8 cellular contexts compared by ENCODE assay signal in genomic region chr1:156295391-156295947, GRCh38. TPM values are rescaled to one million over a fixed set of nuclear protein-coding genes. Genes with fewer than 3 reads are reported as not detected.
DNase-seq lines count a peak whose midpoint lies in the region; ATAC-seq lines count a peak whose summit lies in the region.

Gene GLMP, minus strand, starts transcription at chr1:156295679. Its CDS starts 34 bp downstream, at chr1:156295645.

- POLR2A ChIA-PET in activated CD4-positive, alpha-beta T cell treated with anti-CD3 and anti-CD28 coated beads, Interleukin-2, amount 10 ng/mL, durations not matched to agents 7 days and 5 days (lab: Charles Lee), result no interaction called here

- H3K9me3 Mint-ChIP-seq in activated CD4-positive, alpha-beta T cell treated with anti-CD3 and anti-CD28 coated beads, Interleukin-2, amount 10 ng/mL, durations not matched to agents 7 days and 5 days, result no peaks in the 10 kb centered on the region

- peak within 1 kb of the TSS; percentile 89 for H3K27ac Mint-ChIP-seq in activated CD4-positive, alpha-beta T cell treated with anti-CD3 and anti-CD28 coated beads, Interleukin-2, amount 10 ng/mL, durations not matched to agents 7 days and 5 days

- CTCF ChIA-PET in activated CD4-positive, alpha-beta T cell treated with anti-CD3 and anti-CD28 coated beads, Interleukin-2, amount 10 ng/mL, durations not matched to agents 7 days and 5 days (lab: Charles Lee), result interaction anchor here (0.7 to 1.1 kb wide), 4 partner anchors 14 to 174 kb away, joined by 3 to 4 read pairs (median 3); no protein-coding TSS in a partner anchor

- H3K27me3 Mint-ChIP-seq in activated CD4-positive, alpha-beta T cell treated with anti-CD3 and anti-CD28 coated beads, Interleukin-2, amount 10 ng/mL, durations not matched to agents 7 days and 5 days, result no peaks in the 10 kb centered on the region

- H3K36me3 Mint-ChIP-seq in activated CD4-positive, alpha-beta T cell treated with anti-CD3 and anti-CD28 coated beads, Interleukin-2, amount 10 ng/mL, durations not matched to agents 7 days and 5 days (ENCODE audit: low read depth), result peaks cover 2% of the 10 kb centered on the region

- DNase-seq in ACHN (peak; percentile 58), NCI-H2196 treated with DMSO at 0.1 percent for 48 hours (lab: John Stamatoyannopoulos, UW; ENCODE audit: unreplicated experiment) (peak; percentile 11), dermis microvascular lymphatic vessel endothelial cell (ENCODE audit: low read depth in 2 of 2) (peak; percentile 62 to 75), left colon (peak; percentile 69 to 84)
- peak; percentile 76 for DNase-seq in activated CD4-positive, alpha-beta T cell treated with anti-CD3 and anti-CD28 coated beads, Interleukin-2, amount 10 ng/mL, durations not matched to agents 7 days and 5 days
- peak; percentile 69 for DNase-seq in stimulated activated CD4-positive, alpha-beta T cell treated with anti-CD3 and anti-CD28 coated beads, Interleukin-15, amount 100 ng/mL, for 24 hours

- in situ Hi-C loops in ACHN (cut with HindIII; ENCODE audit: low pct_ligation_motif_present, low pct_unique_long_range_greater_than_20kb, low sequenced_read_pairs), result no loop called here

- H3K4me1 Mint-ChIP-seq in activated CD4-positive, alpha-beta T cell treated with anti-CD3 and anti-CD28 coated beads, Interleukin-2, amount 10 ng/mL, durations not matched to agents 7 days and 5 days, result peaks cover 20% of the 10 kb centered on the region

- ATAC-seq in GM19351 (IDR thresholded peaks at IDR 0.05; ENCODE audit: unreplicated experiment) (peak; percentile 49), left colon (peak; percentile 62), GM21381 (IDR thresholded peaks at IDR 0.05; ENCODE audit: unreplicated experiment) (no peak)

- intact Hi-C loops in left colon (cut with DNase I, micrococcal nuclease), result no loop called here

- H3K4me3 Mint-ChIP-seq in activated CD4-positive, alpha-beta T cell treated with anti-CD3 and anti-CD28 coated beads, Interleukin-2, amount 10 ng/mL, durations not matched to agents 7 days and 5 days, result peak within 1 kb of the TSS; percentile 86

RNA-seq across cellular contexts. Expression of gene GLMP, which starts in this region (rescaled TPM):
- total RNA-seq in activated CD4-positive, alpha-beta T cell treated with anti-CD3 and anti-CD28 coated beads, Interleukin-2, amount 10 ng/mL, durations not matched to agents 7 days and 5 days, result 10 to 100 TPM; 33.2 to 33.6 TPM
- total RNA-seq in dermis microvascular lymphatic vessel endothelial cell (52.4 and 80.7 TPM in 2 replicates), left colon (10 to 100 TPM; 43.8 to 50.3 TPM)

Comparison
In these comparisons a context has a peak if more than half of its experiments do, and no peak if none do; other contexts are left out.
1. DNase-seq: peak in every context shown above with its lines; median percentile 76 in left colon; 76 in activated CD4-positive, alpha-beta T cell treated with anti-CD3 and anti-CD28 coated beads, Interleukin-2, amount 10 ng/mL, durations not matched to agents 7 days and 5 days; 69 in stimulated activated CD4-positive, alpha-beta T cell treated with anti-CD3 and anti-CD28 coated beads, Interleukin-15, amount 100 ng/mL, for 24 hours; 68 in dermis microvascular lymphatic vessel endothelial cell; 58 in ACHN; 11 in NCI-H2196 treated with DMSO at 0.1 percent for 48 hours.